In genomic region chr17:28706471-28707338, GRCh38 we compare ENCODE assay signal across 1 cellular context.
TF ChIP-seq lines count a peak whose summit lies in the region.

No MANE protein-coding gene starts in this region.

TF ChIP-seq in H1, 55 proteins besides CTCF, POLR2A, EP300 and RAD21:
- TF ChIP-seq GTF2F1 (IDR thresholded peaks at IDR 0.05; ENCODE audit: borderline replicate concordance, low read depth, low read length) (no peak), RNF2 (IDR thresholded peaks at IDR 0.05; ENCODE audit: borderline replicate concordance, low read depth, low read length, missing control alignments, poor library complexity, severe bottlenecking) (no peak), E2F6 (IDR thresholded peaks at IDR 0.05) (no peak), MAX (IDR thresholded peaks at IDR 0.05) (no peak), CREB1 (IDR thresholded peaks at IDR 0.05) (no peak), ATF2 (IDR thresholded peaks at IDR 0.05; ENCODE audit: low read length) (no peak), ZNF274 (IDR thresholded peaks at IDR 0.05; ENCODE audit: borderline replicate concordance, extremely low read depth, low read length) (no peak)
